Comparison of ENCODE assay signal across 13 cellular contexts in genomic region chr15:80966431-80967197, GRCh38. TPM values are rescaled to one million over a fixed set of nuclear protein-coding genes. Genes with fewer than 3 reads are reported as not detected.
DNase-seq lines count a peak whose midpoint lies in the region; ATAC-seq and TF ChIP-seq lines count a peak whose summit lies in the region.
"Had no signal": no experiment of that assay in that cellular context is flagged by ENCODE, and none has a peak within 500 bp of the region (broad histone marks: within the 10 kb centered on the region; RNA-seq: fewer than 3 reads in every experiment).

No MANE protein-coding gene starts in this region.

- H3K4me3 Mint-ChIP-seq in GM23338 (no peak overlapping the region), neural progenitor cell (no peak overlapping the region)
- H3K4me3 Mint-ChIP-seq: CD4-positive, alpha-beta T cell had no signal

- H3F3A ChIP-seq in GM23338 (replicated peaks; ENCODE audit: low read depth) (no peaks in the 10 kb centered on the region; the same call in 1 of the 2 replicates), neural progenitor cell (ENCODE audit: low read depth) (peaks cover 9% of the 10 kb centered on the region)

- TF ChIP-seq CTCF in GM23338 (conservative IDR thresholded peaks at IDR 0.05; ENCODE audit: low read depth in 2 of 2), result no peak
- no peak for TF ChIP-seq CTCF in coronary artery (IDR thresholded peaks at IDR 0.05)
- no peak for TF ChIP-seq CTCF in neural progenitor cell (IDR thresholded peaks at IDR 0.05)

- H3K27me3 Mint-ChIP-seq in GM23338 (ENCODE audit: insufficient read depth, low read depth, poor library complexity), result peaks cover 7% of the 10 kb centered on the region
- no peaks in the 10 kb centered on the region for H3K27me3 Mint-ChIP-seq in neural progenitor cell (ENCODE audit: insufficient read depth, low read depth)
- H3K27me3 Mint-ChIP-seq: CD4-positive, alpha-beta T cell had no signal

- H3K27ac ChIP-seq in GM23338 (ENCODE audit: low read depth) (peak overlapping the region; percentile 97), Karpas-422 (ENCODE audit: low read length) (no peak overlapping the region), coronary artery (no peak overlapping the region), neural progenitor cell (no peak overlapping the region)
- no peak overlapping the region for H3K27ac ChIP-seq in effector memory CD4-positive, alpha-beta T cell (ENCODE audit: insufficient read depth, low read length, poor library complexity, severe bottlenecking)

- H3K4me3 ChIP-seq in GM23338 (peak overlapping the region; percentile 17; the same call in 1 of the 2 replicates), Karpas-422 (ENCODE audit: low read length) (no peak overlapping the region), coronary artery (no peak overlapping the region), neural progenitor cell (no peak overlapping the region)
- no peak overlapping the region for H3K4me3 ChIP-seq in effector memory CD4-positive, alpha-beta T cell (ENCODE audit: insufficient read depth, low read depth, low read length, poor library complexity, severe bottlenecking)

- H3K4me1 ChIP-seq in GM23338 (ENCODE audit: insufficient read depth) (peaks cover 33% of the 10 kb centered on the region), Karpas-422 (ENCODE audit: low read length) (no peaks in the 10 kb centered on the region), neural progenitor cell (peaks cover 13% of the 10 kb centered on the region)
- no peaks in the 10 kb centered on the region for H3K4me1 ChIP-seq in effector memory CD4-positive, alpha-beta T cell (ENCODE audit: control insufficient read depth, insufficient read depth, low read length, poor library complexity, severe bottlenecking)

- peak; percentile 24 for DNase-seq in GM23338 (ENCODE audit: low spot score)
- peak; percentile 36 for DNase-seq in Karpas-422
- peak; percentile 38 for DNase-seq in coronary artery (ENCODE audit: low spot score)
- peak; percentile 32 for DNase-seq in neural progenitor cell (ENCODE audit: low spot score)
- DNase-seq in activated effector memory CD4-positive, alpha-beta T cell treated with anti-CD3 and anti-CD28 coated beads, Interleukin-2, amount 50 U/mL, for 16 hours, result no peak
- DNase-seq in effector memory CD4-positive, alpha-beta T cell, result no peak
- DNase-seq in NCI-H2029 treated with DMSO at 0.1 percent for 48 hours (lab: John Stamatoyannopoulos, UW), result no peak
- no peak for DNase-seq in NCI-H146 treated with DMSO at 0.1 percent for 48 hours (lab: John Stamatoyannopoulos, UW; ENCODE audit: unreplicated experiment)
- DNase-seq: CD4-positive, alpha-beta T cell; MV-4-11; NCI-H1417 treated with DMSO at 0.1 percent for 48 hours; NCI-H2081 treated with DMSO at 0.1 percent for 48 hours; SIG-M5 had no signal

- H3K9me2 ChIP-seq in GM23338 (ENCODE audit: insufficient read depth) (no peaks in the 10 kb centered on the region; the same call in 1 of the 2 replicates), Karpas-422 (replicated peaks; ENCODE audit: insufficient read depth, low read length) (no peaks in the 10 kb centered on the region)

- H3K36me3 Mint-ChIP-seq in GM23338 (ENCODE audit: low read depth) (peaks cover 37% of the 10 kb centered on the region), neural progenitor cell (peaks cover 21% of the 10 kb centered on the region)

- H3K79me2 ChIP-seq in GM23338 (replicated peaks; ENCODE audit: insufficient read depth) (peaks cover 17% of the 10 kb centered on the region), Karpas-422 (ENCODE audit: low read length) (no peaks in the 10 kb centered on the region), neural progenitor cell (ENCODE audit: low read depth) (peaks cover 10% of the 10 kb centered on the region)

- H2AFZ ChIP-seq in GM23338 (no peak overlapping the region), Karpas-422 (ENCODE audit: low read length) (no peak overlapping the region), neural progenitor cell (replicated peaks) (no peak overlapping the region)

- H3K9me3 ChIP-seq in Karpas-422 (ENCODE audit: low read length) (no peaks in the 10 kb centered on the region), neural progenitor cell (ENCODE audit: low read depth) (peaks cover 11% of the 10 kb centered on the region)
- H3K9me3 ChIP-seq in effector memory CD4-positive, alpha-beta T cell (ENCODE audit: control insufficient read depth, low read length), result no peaks in the 10 kb centered on the region

- H3K27me3 ChIP-seq in GM23338 (ENCODE audit: insufficient read depth), result no peaks in the 10 kb centered on the region
- H3K27me3 ChIP-seq in Karpas-422 (ENCODE audit: low read length), result no peaks in the 10 kb centered on the region
- H3K27me3 ChIP-seq in neural progenitor cell, result no peaks in the 10 kb centered on the region
- no peaks in the 10 kb centered on the region for H3K27me3 ChIP-seq in effector memory CD4-positive, alpha-beta T cell (replicated peaks; ENCODE audit: control insufficient read depth, insufficient read depth, low read length, poor library complexity, severe bottlenecking)

- no peak for ATAC-seq in GM23338

- H3K27ac Mint-ChIP-seq in GM23338 (peak overlapping the region; percentile 52), neural progenitor cell (no peak overlapping the region)
- H3K27ac Mint-ChIP-seq: CD4-positive, alpha-beta T cell had no signal

- H3K9ac ChIP-seq in Karpas-422 (ENCODE audit: low read length) (no peak overlapping the region), neural progenitor cell (no peak overlapping the region)

- H3K36me3 ChIP-seq in GM23338 (ENCODE audit: insufficient read depth) (peaks cover 15% of the 10 kb centered on the region; the same call in 1 of the 2 replicates), Karpas-422 (ENCODE audit: insufficient read depth, low read length) (no peaks in the 10 kb centered on the region), neural progenitor cell (peaks cover 5% of the 10 kb centered on the region)
- peaks cover 13% of the 10 kb centered on the region for H3K36me3 ChIP-seq in effector memory CD4-positive, alpha-beta T cell (ENCODE audit: control insufficient read depth, insufficient read depth, low read length)

- H4K20me1 ChIP-seq in GM23338 (replicated peaks; ENCODE audit: insufficient read depth) (no peaks in the 10 kb centered on the region; the same call in 1 of the 2 replicates), Karpas-422 (ENCODE audit: insufficient read depth, low read depth, low read length) (no peaks in the 10 kb centered on the region), neural progenitor cell (ENCODE audit: low read depth) (peaks cover 9% of the 10 kb centered on the region)

- H3K4me1 Mint-ChIP-seq in GM23338, result peaks cover 43% of the 10 kb centered on the region
- no peaks in the 10 kb centered on the region for H3K4me1 Mint-ChIP-seq in neural progenitor cell

- H3K9me3 Mint-ChIP-seq in GM23338 (peaks cover 16% of the 10 kb centered on the region; the same call in 2 of the 3 replicates), neural progenitor cell (peaks cover 12% of the 10 kb centered on the region)

- H3K4me2 ChIP-seq in GM23338, result peak overlapping the region; percentile 54
- no peak overlapping the region for H3K4me2 ChIP-seq in Karpas-422 (ENCODE audit: low read depth, low read length, poor library complexity, severe bottlenecking)
- peak overlapping the region; percentile 34 for H3K4me2 ChIP-seq in neural progenitor cell

TF ChIP-seq in GM23338, 12 proteins besides CTCF, POLR2A, EP300 and RAD21 (continues in another document):
- TF ChIP-seq NANOG (IDR thresholded peaks at IDR 0.05; ENCODE audit: borderline replicate concordance), result no peak
- TF ChIP-seq EZH2 (IDR thresholded peaks at IDR 0.05; ENCODE audit: low read depth, unreplicated experiment), result no peak

RNA-seq across cellular contexts. Expression of gene MESD, which starts 23.0 kb away (rescaled TPM):
- 21.1 and 25.6 TPM in 2 replicates for total RNA-seq in GM23338 (2014; rRNA removed; shearing (Covaris generic))
- polyA plus RNA-seq in GM23338 (2016; fragmentation: Nextera tagmentation; extraction: Ambion mirVana), result 47.9 and 52.7 TPM in 2 replicates
- total RNA-seq in Karpas-422 (2014; rRNA removed; shearing (Covaris generic); ENCODE audit: low replicate concordance), result 10.9 and 13.7 TPM in 2 replicates
- 24.1 and 31.5 TPM in 2 replicates for total RNA-seq in neural progenitor cell (ENCODE audit: low replicate concordance)

RNA-seq across cellular contexts. Expression of gene TLNRD1, which starts 34.1 kb away (rescaled TPM):
- total RNA-seq in GM23338 (2014; rRNA removed; shearing (Covaris generic)), result 20.6 and 27.3 TPM in 2 replicates
- polyA plus RNA-seq in GM23338 (2016; fragmentation: Nextera tagmentation; extraction: Ambion mirVana), result 6.7 and 8.0 TPM in 2 replicates
- 5.4 and 12.8 TPM in 2 replicates for total RNA-seq in Karpas-422 (2014; rRNA removed; shearing (Covaris generic); ENCODE audit: low replicate concordance)
- total RNA-seq in neural progenitor cell (ENCODE audit: low replicate concordance), result 7.3 and 27.3 TPM in 2 replicates

Comparison
In these comparisons a context has a peak if more than half of its experiments do, and no peak if none do; other contexts are left out.
1. DNase-seq: peak in GM23338 (single experiment), Karpas-422 (single experiment), coronary artery (single experiment) and neural progenitor cell (single experiment); none in activated effector memory CD4-positive, alpha-beta T cell treated with anti-CD3 and anti-CD28 coated beads, Interleukin-2, amount 50 U/mL, for 16 hours (single experiment), effector memory CD4-positive, alpha-beta T cell (0 of 3), NCI-H2029 treated with DMSO at 0.1 percent for 48 hours (single experiment) and NCI-H146 treated with DMSO at 0.1 percent for 48 hours (single experiment).